In genomic region chr19:38930776-38931761, GRCh38 we compare ENCODE assay signal across 8 cellular contexts. TPM values are rescaled to one million over a fixed set of nuclear protein-coding genes. Genes with fewer than 3 reads are reported as not detected.
DNase-seq lines count a peak whose midpoint lies in the region; TF ChIP-seq lines count a peak whose summit lies in the region.

Gene MRPS12 (plus strand): TSS chr19:38930944. CDS start chr19:38931295, 351 bp downstream.

- peak; percentile 87 for TF ChIP-seq POLR2A in erythroblast (IDR thresholded peaks at IDR 0.05; ENCODE audit: low read length)

- peak; percentile 97 for DNase-seq in D341Med (ENCODE audit: low spot score)
- DNase-seq in GM20000 (ENCODE audit: low spot score) = peak; percentile 99
- DNase-seq in HS-5 (ENCODE audit: low read depth) = peak; percentile 97
- peak; percentile 98 for DNase-seq in NOMO-1 treated with DMSO at 0.1 percent for 48 hours (lab: John Stamatoyannopoulos, UW; ENCODE audit: unreplicated experiment)
- peak; percentile 97 for DNase-seq in activated T-cell treated with anti-CD3 and anti-CD28 coated beads for 4 hours
- peak; percentile 100 for DNase-seq in erythroblast (lab: John Stamatoyannopoulos, UW)
- peak; percentile 99 for DNase-seq in mucosa of gallbladder (ENCODE audit: low spot score)
- peak; percentile 92 to 95 for DNase-seq in stimulated activated CD8-positive, alpha-beta memory T cell treated with anti-CD3 and anti-CD28 coated beads, Interleukin-7, amount 100 ng/mL, for 1 hour (ENCODE audit: low read depth in 2 of 2)

- TF ChIP-seq CTCF in GM20000 (IDR thresholded peaks at IDR 0.05; ENCODE audit: extremely low read depth, missing control alignments) = no peak

RNA-seq across cellular contexts. Expression of gene MRPS12, which starts in this region (rescaled TPM):
- 30.0 TPM for total RNA-seq in mucosa of gallbladder

Comparison
In these comparisons a context has a peak if more than half of its experiments do, and no peak if none do; other contexts are left out.
1. Peak in every context shown above with its lines: DNase-seq.